ENCODE assay signal across 1 cellular context in genomic region chr17:1650731-1651558, GRCh38.
TF ChIP-seq lines count a peak whose summit lies in the region.

No MANE protein-coding gene starts in this region.

TF ChIP-seq in IMR-90, 13 proteins besides CTCF, POLR2A, EP300 and RAD21:
- no peak for TF ChIP-seq CEBPB (IDR thresholded peaks at IDR 0.05; ENCODE audit: low read depth, low read length)
- no peak for TF ChIP-seq MXI1 (IDR thresholded peaks at IDR 0.05; ENCODE audit: borderline replicate concordance, low read depth, low read length)
- no peak for TF ChIP-seq BHLHE40 (IDR thresholded peaks at IDR 0.05; ENCODE audit: low read depth, low read length)
- no peak for TF ChIP-seq RCOR1 (IDR thresholded peaks at IDR 0.05; ENCODE audit: insufficient replicate concordance, low read length)
- no peak for TF ChIP-seq MAZ (IDR thresholded peaks at IDR 0.05; ENCODE audit: borderline replicate concordance, low read depth, low read length)
- TF ChIP-seq MAFK (IDR thresholded peaks at IDR 0.05; ENCODE audit: low read depth, low read length): no peak
- no peak for TF ChIP-seq RFX5 (IDR thresholded peaks at IDR 0.05; ENCODE audit: low read depth, low read length)
- TF ChIP-seq SMC3 (IDR thresholded peaks at IDR 0.05; ENCODE audit: low read depth, low read length): no peak
- no peak for TF ChIP-seq NFE2L2 (IDR thresholded peaks at IDR 0.05; ENCODE audit: low read depth, low read length)
- TF ChIP-seq USF2 (IDR thresholded peaks at IDR 0.05; ENCODE audit: low read depth, low read length): no peak
- no peak for TF ChIP-seq ELK1 (IDR thresholded peaks at IDR 0.05; ENCODE audit: borderline replicate concordance, low read depth, low read length)
- TF ChIP-seq CHD1 (IDR thresholded peaks at IDR 0.05; ENCODE audit: low read depth, low read length): no peak
- TF ChIP-seq FOS (IDR thresholded peaks at IDR 0.05; ENCODE audit: low read depth, low read length): no peak
